In genomic region chr17:7750321-7750821, GRCh38 we compare ENCODE assay signal across 2 cellular contexts.
TF ChIP-seq lines count a peak whose summit lies in the region.

No MANE protein-coding gene starts in this region.

TF ChIP-seq in HEK293, 187 proteins besides CTCF, POLR2A, EP300 and RAD21 (continued from another document):
- TF ChIP-seq ZNF280C (tag by site-specific recombination; IDR thresholded peaks at IDR 0.05) (no peak), PRDM6 (tag by site-specific recombination; IDR thresholded peaks at IDR 0.05) (peak; percentile 65), FEZF1 (tag by site-specific recombination; IDR thresholded peaks at IDR 0.05) (peak; percentile 62), ZNF366 (tag by site-specific recombination; conservative IDR thresholded peaks at IDR 0.05) (peak; percentile 31; the same call in 1 of the 2 replicates), ZNF146 (tag by site-specific recombination; IDR thresholded peaks at IDR 0.05) (no peak), ZNF184 (tag by site-specific recombination; IDR thresholded peaks at IDR 0.05) (0 out of 2 replicates have a peak, but pooled peaks have one; percentile 21)

TF ChIP-seq in SK-N-SH, 30 proteins besides CTCF, POLR2A, EP300 and RAD21 (continued from another document):
- TF ChIP-seq REST (IDR thresholded peaks at IDR 0.05; ENCODE audit: low read depth, low read length) (no peak), YY1 (IDR thresholded peaks at IDR 0.05; ENCODE audit: low read depth) (no peak), FOXM1 (IDR thresholded peaks at IDR 0.05; ENCODE audit: low read depth) (peak; percentile 54; the same call in 1 of the 2 replicates), USF1 (IDR thresholded peaks at IDR 0.05; ENCODE audit: borderline replicate concordance, low read depth) (no peak), RXRA (IDR thresholded peaks at IDR 0.05; ENCODE audit: borderline replicate concordance, low read depth) (no peak; the same call in 1 of the 2 replicates), JUND (IDR thresholded peaks at IDR 0.05) (peak; percentile 87), TEAD4 (IDR thresholded peaks at IDR 0.05; ENCODE audit: borderline replicate concordance, insufficient read depth) (peak; percentile 67; the same call in 1 of the 2 replicates), RFX5 (IDR thresholded peaks at IDR 0.05; ENCODE audit: low read length) (no peak), ELF1 (IDR thresholded peaks at IDR 0.05) (no peak; the same call in 1 of the 2 replicates), FOSL2 (IDR thresholded peaks at IDR 0.05; ENCODE audit: borderline replicate concordance, low read depth) (peak; percentile 90), PBX3 (IDR thresholded peaks at IDR 0.05) (peak; percentile 92), NFIC (IDR thresholded peaks at IDR 0.05; ENCODE audit: borderline replicate concordance) (peak; percentile 59), MAX (IDR thresholded peaks at IDR 0.05; ENCODE audit: low read depth) (no peak), POLR2AphosphoS5 (IDR thresholded peaks at IDR 0.05; ENCODE audit: low read depth, low read length) (no peak; the same call in 1 of the 2 replicates), MXI1 (IDR thresholded peaks at IDR 0.05; ENCODE audit: low read depth, low read length) (no peak), SMC3 (IDR thresholded peaks at IDR 0.05; ENCODE audit: low read depth, low read length) (no peak), FOXJ3 (CRISPR knock-in tag; IDR thresholded peaks at IDR 0.05) (no peak), EZH2phosphoT487 (IDR thresholded peaks at IDR 0.05; ENCODE audit: borderline replicate concordance, low read depth) (no peak)
